ENCODE assay signal across 25 cellular contexts in genomic region chr12:65758401-65758800, GRCh38.
"Had no signal": no experiment of that assay in that cellular context is flagged by ENCODE, and none has a peak within 500 bp of the region (broad histone marks: within the 10 kb centered on the region; RNA-seq: fewer than 3 reads in every experiment).

No MANE protein-coding gene starts in this region.

- FAIRE-seq: colon, endometrium, endothelial cell of umbilical vein, frontal cortex had no signal

- H3K36me3 ChIP-seq: colonic mucosa, esophagus muscularis mucosa, esophagus squamous epithelium, gastrocnemius medialis, gastroesophageal sphincter, heart left ventricle, heart right ventricle had no signal

- DNase-seq: colonic mucosa; cortex of kidney; dermis blood vessel endothelial cell; dorsolateral prefrontal cortex; effector CD4-positive, alpha-beta T cell; effector CD8-positive, alpha-beta T cell; effector memory CD4-positive, alpha-beta T cell; effector memory CD8-positive, alpha-beta T cell; endodermal cell; erythroblast; esophagus squamous epithelium; foreskin keratinocyte; foreskin melanocyte; gastrocnemius medialis; glutamatergic neuron; head of caudate nucleus; heart left ventricle; heart right ventricle had no signal

- H3K27me3 ChIP-seq: colonic mucosa, foreskin keratinocyte, gastrocnemius medialis had no signal

- H3K4me3 ChIP-seq: colonic mucosa, coronary artery, dorsolateral prefrontal cortex, esophagus muscularis mucosa, esophagus squamous epithelium, gastrocnemius medialis, gastroesophageal sphincter, heart left ventricle, heart right ventricle had no signal
